ENCODE assay signal across 8 cellular contexts in the genomic region with DNA sequence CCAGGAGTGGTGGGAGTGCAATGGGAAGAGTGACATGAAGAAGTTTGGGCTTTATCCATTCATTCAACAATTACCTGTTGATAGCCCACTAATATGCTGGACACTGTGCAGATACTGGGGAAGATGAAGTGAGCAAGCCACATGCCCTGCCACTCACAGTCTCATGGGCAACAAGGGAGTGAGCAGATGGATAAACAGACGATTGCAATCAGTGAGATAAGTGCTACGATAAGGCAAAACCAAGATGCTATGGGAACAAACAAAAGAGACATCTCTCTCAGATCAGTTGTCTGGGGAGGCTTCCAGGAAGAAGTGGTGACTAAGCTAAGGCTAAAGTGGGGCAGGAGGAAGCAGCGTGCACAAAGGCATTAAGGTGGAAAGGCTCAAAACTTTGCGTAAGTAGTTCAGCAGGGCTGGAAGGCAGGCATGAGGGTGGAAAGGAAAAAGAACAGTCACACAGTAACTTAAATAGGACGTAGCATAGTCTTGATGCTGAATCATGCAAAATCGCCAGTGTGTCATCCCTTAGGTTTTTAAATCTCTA. TPM values are rescaled to one million over a fixed set of nuclear protein-coding genes. Genes with fewer than 3 reads are reported as not detected.
A peak's percentile ranks its signal among the peaks of the same experiment; 100 is the strongest.
DNase-seq lines count a peak whose midpoint lies in the region; ATAC-seq and TF ChIP-seq lines count a peak whose summit lies in the region.

No MANE protein-coding gene starts in this region.

- H3K4me3 ChIP-seq in DOHH2 (ENCODE audit: low read length) (peak overlapping the region; percentile 12; the same call in 1 of the 2 replicates), OCI-LY7 (ENCODE audit: low read depth, low read length, poor library complexity, severe bottlenecking) (no peak overlapping the region)

- H3K27ac ChIP-seq in DOHH2 (ENCODE audit: low read depth, low read length) (no peak overlapping the region), OCI-LY7 (ENCODE audit: low read depth, low read length, poor library complexity, severe bottlenecking) (no peak overlapping the region)

- intact Hi-C loops in OCI-LY7 (cut with micrococcal nuclease; ENCODE audit: unreplicated experiment) = no loop called here

- H3K9me3 ChIP-seq in DOHH2 (ENCODE audit: control insufficient read depth, insufficient read depth, low read length) (no peaks in the 10 kb centered on the region), OCI-LY7 (ENCODE audit: low read length) (no peaks in the 10 kb centered on the region)

- TF ChIP-seq CTCF in DOHH2 (IDR thresholded peaks at IDR 0.05; ENCODE audit: low read depth, low read length, poor library complexity, severe bottlenecking) (no peak), OCI-LY7 (conservative IDR thresholded peaks at IDR 0.05; ENCODE audit: low read length) (no peak)

- no peaks in the 10 kb centered on the region for H3K79me2 ChIP-seq in DOHH2 (ENCODE audit: control insufficient read depth, low read length)
- no peaks in the 10 kb centered on the region for H3K79me2 ChIP-seq in OCI-LY7 (ENCODE audit: insufficient read depth, low read depth, low read length)

- no peak overlapping the region; the same call in 1 of the 2 replicates for H2AFZ ChIP-seq in OCI-LY7 (ENCODE audit: low read length)

- DNase-seq in OCI-LY7 (ENCODE audit: low spot score) (no peak), naive B cell (no peak), RPMI8226 (no peak), NCI-H69 (lab: John Stamatoyannopoulos, UW) (no peak)

- peaks cover 37% of the 10 kb centered on the region for H3K4me1 Mint-ChIP-seq in activated naive CD8-positive, alpha-beta T cell (ENCODE audit: low read depth)
- H3K4me1 Mint-ChIP-seq in naive B cell = peaks cover 30 to 38% (median 35%) of the 10 kb centered on the region in 3 donors

- peak overlapping the region; percentile 56 for H3K4me3 Mint-ChIP-seq in activated naive CD8-positive, alpha-beta T cell
- H3K4me3 Mint-ChIP-seq in naive B cell = peak overlapping the region; percentile 4 to 84 (median 70)

- H3K27ac Mint-ChIP-seq in activated naive CD8-positive, alpha-beta T cell = peak overlapping the region; percentile 83
- H3K27ac Mint-ChIP-seq in naive B cell = peak overlapping the region in 2 of 6 donors; percentile 9 to 67

- ATAC-seq in naive B cell (ENCODE audit: low read depth in 2 of 2) (peak; percentile 31 to 32), GM21423 (IDR thresholded peaks at IDR 0.05; ENCODE audit: unreplicated experiment) (no peak), GM21717 (IDR thresholded peaks at IDR 0.05; ENCODE audit: unreplicated experiment) (no peak)

- BruUV-seq in OCI-LY7 (replicated peaks; lab: Mats Ljungman, UMichigan) = no TSS peak

- no peaks in the 10 kb centered on the region for H3K36me3 Mint-ChIP-seq in activated naive CD8-positive, alpha-beta T cell
- no peaks in the 10 kb centered on the region for H3K36me3 Mint-ChIP-seq in naive B cell

- no peaks in the 10 kb centered on the region for H3F3A ChIP-seq in DOHH2 (ENCODE audit: control insufficient read depth, insufficient read depth)

- H3K27me3 Mint-ChIP-seq in activated naive CD8-positive, alpha-beta T cell = no peaks in the 10 kb centered on the region
- H3K27me3 Mint-ChIP-seq in naive B cell = no peaks in the 10 kb centered on the region

- H3K4me1 ChIP-seq in DOHH2 (ENCODE audit: control insufficient read depth, low read length) (peaks cover 29% of the 10 kb centered on the region), OCI-LY7 (ENCODE audit: insufficient read depth, low read length, poor library complexity, severe bottlenecking) (peaks cover 21% of the 10 kb centered on the region)

- CTCF ChIA-PET in OCI-LY7 (lab: Charles Lee; ENCODE audit: unreplicated experiment) = no interaction called here

- H4K20me1 ChIP-seq in DOHH2 (ENCODE audit: control insufficient read depth, insufficient read depth, low read depth, low read length) (no peaks in the 10 kb centered on the region), OCI-LY7 (ENCODE audit: insufficient read depth, low read length) (no peaks in the 10 kb centered on the region)

- no peaks in the 10 kb centered on the region for H3K36me3 ChIP-seq in DOHH2 (ENCODE audit: control insufficient read depth, low read length)
- H3K36me3 ChIP-seq in OCI-LY7 (ENCODE audit: insufficient read depth, low read length) = no peaks in the 10 kb centered on the region

- peak overlapping the region; percentile 42 for H3K4me2 ChIP-seq in DOHH2 (ENCODE audit: low read length)
- peak overlapping the region; percentile 35 for H3K4me2 ChIP-seq in OCI-LY7 (ENCODE audit: low read length)

- no peaks in the 10 kb centered on the region for H3K9me3 Mint-ChIP-seq in activated naive CD8-positive, alpha-beta T cell (ENCODE audit: low read depth)
- H3K9me3 Mint-ChIP-seq in naive B cell = peaks cover 0 to 7% (median 3%) of the 10 kb centered on the region in 7 donors

- H3K27me3 ChIP-seq in DOHH2 (ENCODE audit: control insufficient read depth, low read length) = no peaks in the 10 kb centered on the region

- H3K9me2 ChIP-seq in DOHH2 (replicated peaks; ENCODE audit: control insufficient read depth, low read length) (no peaks in the 10 kb centered on the region), OCI-LY7 (ENCODE audit: insufficient read depth, low read length) (no peaks in the 10 kb centered on the region)

- POLR2A ChIA-PET in OCI-LY7 (lab: Charles Lee) = no interaction called here

RNA-seq across cellular contexts. Expression of gene GAB3, which starts 31.7 kb away (rescaled TPM):
- 0.09 TPM in 1 of 2 replicates, not detected in the other for total RNA-seq in OCI-LY7 (2014; rRNA removed; shearing (Covaris generic))
- total RNA-seq in OCI-LY7 (2022) = 0.38 and 0.53 TPM in 2 replicates
- polyA plus RNA-seq in naive B cell (ENCODE audit: low read depth in 6 of 6) = 1 to 10 TPM; 2.4 to 4.3 (median 3.6) TPM

RNA-seq across cellular contexts. Expression of gene DKC1, which starts 43.5 kb away (rescaled TPM):
- total RNA-seq in OCI-LY7 (2014; rRNA removed; shearing (Covaris generic)) = 67.7 and 93.3 TPM in 2 replicates
- total RNA-seq in OCI-LY7 (2022) = 134 and 138 TPM in 2 replicates
- polyA plus RNA-seq in naive B cell (ENCODE audit: low read depth in 6 of 6) = 10 to 100 TPM; 28.3 to 44.6 (median 42.6) TPM

Comparison
In these comparisons a context has a peak if more than half of its experiments do, and no peak if none do; other contexts are left out.
1. ATAC-seq: peak in naive B cell (2 of 2); none in GM21423 (single experiment) and GM21717 (single experiment).